In genomic region chr4:55549888-55550287, GRCh38 we compare ENCODE assay signal across 15 cellular contexts. TPM values are rescaled to one million over a fixed set of nuclear protein-coding genes. Genes with fewer than 3 reads are reported as not detected.
DNase-seq lines count a peak whose midpoint lies in the region; ATAC-seq and TF ChIP-seq lines count a peak whose summit lies in the region.
"Had no signal": no experiment of that assay in that cellular context is flagged by ENCODE, and none has a peak within 500 bp of the region (broad histone marks: within the 10 kb centered on the region; RNA-seq: fewer than 3 reads in every experiment).

No MANE protein-coding gene starts in this region.

- no peaks in the 10 kb centered on the region for H3K36me3 ChIP-seq in fibroblast of lung (ENCODE audit: control insufficient read depth, insufficient read depth, low read length)
- H3K36me3 ChIP-seq: BLaER1 treated with 17β-estradiol and CSF1 and Interleukin-3, amounts not matched to agents 10 nM and 100 nM; upper lobe of right lung had no signal

- peaks cover 0 to 8% of the 10 kb centered on the region in 2 donors for H3K36me3 Mint-ChIP-seq in activated naive CD4-positive, alpha-beta T cell treated with anti-CD3 and anti-CD28 coated beads, Interleukin-2, amount 50 U/mL, for 72 hours

- no peaks in the 10 kb centered on the region for H3K9me3 ChIP-seq in fibroblast of lung (ENCODE audit: control insufficient read depth, insufficient read depth, low read depth, low read length)
- H3K9me3 ChIP-seq: SJSA1, upper lobe of right lung had no signal

- no peaks in the 10 kb centered on the region for H3K27me3 ChIP-seq in fibroblast of lung (ENCODE audit: control insufficient read depth, insufficient read depth, low read length)
- H3K27me3 ChIP-seq: BLaER1 treated with 17β-estradiol and CSF1 and Interleukin-3, amounts not matched to agents 10 nM and 100 nM; SJSA1; upper lobe of right lung had no signal

- no peaks in the 10 kb centered on the region for H3K9me3 Mint-ChIP-seq in activated naive CD4-positive, alpha-beta T cell treated with anti-CD3 and anti-CD28 coated beads, Interleukin-2, amount 50 U/mL, for 72 hours
- H3K9me3 Mint-ChIP-seq: activated CD4-positive, alpha-beta T cell treated with anti-CD3 and anti-CD28 coated beads, Interleukin-2, amount 10 ng/mL, durations not matched to agents 7 days and 5 days had no signal

- H3K4me3 ChIP-seq in fibroblast of lung (replicated peaks in 1 of 4; ENCODE audit: control extremely low read depth in 1 of 4, insufficient read depth in 1 of 4, low read depth in 3 of 4, low read length in 4 of 4), result no peak overlapping the region
- H3K4me3 ChIP-seq: BLaER1 treated with 17β-estradiol and CSF1 and Interleukin-3, amounts not matched to agents 10 nM and 100 nM; SJSA1; upper lobe of right lung had no signal

- H3K9ac ChIP-seq in fibroblast of lung (ENCODE audit: insufficient read depth, low read length), result no peak overlapping the region
- H3K9ac ChIP-seq: BLaER1 treated with 17β-estradiol and CSF1 and Interleukin-3, amounts not matched to agents 10 nM and 100 nM; parathyroid adenoma had no signal

- no peak overlapping the region for H2AFZ ChIP-seq in fibroblast of lung (ENCODE audit: low read length)
- H2AFZ ChIP-seq: parathyroid adenoma had no signal

- no peak overlapping the region for H3K27ac ChIP-seq in fibroblast of lung (ENCODE audit: insufficient read depth, low read length)
- no peak overlapping the region for H3K27ac ChIP-seq in caudate nucleus (ENCODE audit: low read depth, low read length)
- H3K27ac ChIP-seq: BLaER1 treated with 17β-estradiol and CSF1 and Interleukin-3, amounts not matched to agents 10 nM and 100 nM; parathyroid adenoma; upper lobe of right lung had no signal

- H3K4me2 ChIP-seq in fibroblast of lung (ENCODE audit: extremely low read depth, insufficient read depth, low read length), result no peak overlapping the region
- H3K4me2 ChIP-seq: BLaER1 treated with 17β-estradiol and CSF1 and Interleukin-3, amounts not matched to agents 10 nM and 100 nM had no signal

- no peaks in the 10 kb centered on the region for H4K20me1 ChIP-seq in fibroblast of lung (ENCODE audit: control insufficient read depth, extremely low read depth, insufficient read depth, low read length)

- no peak for DNase-seq in activated naive CD4-positive, alpha-beta T cell treated with anti-CD3 and anti-CD28 coated beads, Interleukin-2, amount 50 U/mL, for 72 hours (ENCODE audit: low spot score in 2 of 2)
- DNase-seq in activated naive CD4-positive, alpha-beta T cell treated with anti-CD3 and anti-CD28 coated beads, Interleukin-2, amount 50 U/mL, for 16 hours, result no peak
- DNase-seq in RKO (ENCODE audit: low spot score) (peak; percentile 50), fibroblast of lung (ENCODE audit: low read depth in 2 of 2) (peak; percentile 30 to 93), stromal cell of bone marrow (ENCODE audit: low read depth) (peak; percentile 31), caudate nucleus (lab: John Stamatoyannopoulos, UW) (no peak)
- DNase-seq in activated effector memory CD4-positive, alpha-beta T cell treated with anti-CD3 and anti-CD28 coated beads, Interleukin-2, amount 50 U/mL, for 16 hours, result no peak
- DNase-seq: activated CD4-positive, alpha-beta T cell treated with anti-CD3 and anti-CD28 coated beads, Interleukin-2, amount 10 ng/mL, durations not matched to agents 7 days and 5 days; anterior cingulate cortex; NCI-H2171; upper lobe of right lung had no signal

- H3K79me2 ChIP-seq in fibroblast of lung (ENCODE audit: control insufficient read depth, insufficient read depth, low read length), result peaks cover 3% of the 10 kb centered on the region
- H3K79me2 ChIP-seq: parathyroid adenoma had no signal

- H3K4me1 ChIP-seq in fibroblast of lung (ENCODE audit: control insufficient read depth, extremely low read depth, insufficient read depth, low read length), result peaks cover 9% of the 10 kb centered on the region
- H3K4me1 ChIP-seq: parathyroid adenoma had no signal

- no peak for TF ChIP-seq CTCF in fibroblast of lung (conservative IDR thresholded peaks at IDR 0.05 in 1 of 2, IDR thresholded peaks at IDR 0.05 in 1 of 2; ENCODE audit: low read depth in 1 of 2, low read length in 2 of 2)

- ATAC-seq in activated naive CD4-positive, alpha-beta T cell treated with anti-CD3 and anti-CD28 coated beads, Interleukin-2, amount 50 U/mL, for 72 hours, result peak; percentile 44 to 83
- ATAC-seq in GM21360 (IDR thresholded peaks at IDR 0.05; ENCODE audit: unreplicated experiment), result no peak
- ATAC-seq: upper lobe of right lung had no signal

- H3K27ac Mint-ChIP-seq in activated naive CD4-positive, alpha-beta T cell treated with anti-CD3 and anti-CD28 coated beads, Interleukin-2, amount 50 U/mL, for 72 hours, result peak overlapping the region; percentile 57 to 84
- H3K27ac Mint-ChIP-seq: activated CD4-positive, alpha-beta T cell treated with anti-CD3 and anti-CD28 coated beads, Interleukin-2, amount 10 ng/mL, durations not matched to agents 7 days and 5 days had no signal

RNA-seq across cellular contexts. Expression of gene CLOCK, which starts 3.2 kb away (rescaled TPM):
- total RNA-seq in activated naive CD4-positive, alpha-beta T cell treated with anti-CD3 and anti-CD28 coated beads, Interleukin-2, amount 50 U/mL, for 72 hours, result 10 to 100 TPM in 1 of 2 donors, 1 to 10 TPM in 1; 8.4 to 13.6 TPM
- total RNA-seq in fibroblast of lung, result 17.7 and 27.4 TPM in 2 replicates
- polyA plus RNA-seq in fibroblast of lung, result 25.8 and 26.1 TPM in 2 replicates
- 13.0 and 15.9 TPM in 2 replicates for polyA plus RNA-seq in fibroblast of lung (2012)
- polyA minus RNA-seq in fibroblast of lung (ENCODE audit: low replicate concordance), result 9.3 and 54.4 TPM in 2 replicates

RNA-seq across cellular contexts. Expression of gene PDCL2, which starts 42.2 kb away (rescaled TPM):
- not detected for total RNA-seq in activated naive CD4-positive, alpha-beta T cell treated with anti-CD3 and anti-CD28 coated beads, Interleukin-2, amount 50 U/mL, for 72 hours
- total RNA-seq in fibroblast of lung, result not detected in 2 replicates
- polyA plus RNA-seq in fibroblast of lung, result not detected in 2 replicates
- polyA plus RNA-seq in fibroblast of lung (2012), result not detected in 2 replicates
- not detected in 2 replicates for polyA minus RNA-seq in fibroblast of lung (ENCODE audit: low replicate concordance)
- total RNA-seq: activated CD4-positive, alpha-beta T cell treated with anti-CD3 and anti-CD28 coated beads, Interleukin-2, amount 10 ng/mL, durations not matched to agents 7 days and 5 days; SJSA1; upper lobe of right lung had no signal

Comparison
In these comparisons a context has a peak if more than half of its experiments do, and no peak if none do; other contexts are left out.
1. DNase-seq: peak in RKO (single experiment), fibroblast of lung (2 of 2) and stromal cell of bone marrow (single experiment); none in activated naive CD4-positive, alpha-beta T cell treated with anti-CD3 and anti-CD28 coated beads, Interleukin-2, amount 50 U/mL, for 72 hours (0 of 2), activated naive CD4-positive, alpha-beta T cell treated with anti-CD3 and anti-CD28 coated beads, Interleukin-2, amount 50 U/mL, for 16 hours (single experiment), caudate nucleus (0 of 61) and activated effector memory CD4-positive, alpha-beta T cell treated with anti-CD3 and anti-CD28 coated beads, Interleukin-2, amount 50 U/mL, for 16 hours (single experiment).